8 cellular contexts compared by ENCODE assay signal in genomic region chr5:18314192-18314778, GRCh38.
A peak's percentile ranks its signal among the peaks of the same experiment; 100 is the strongest.
DNase-seq lines count a peak whose midpoint lies in the region; ATAC-seq, FAIRE-seq and TF ChIP-seq lines count a peak whose summit lies in the region.

No MANE protein-coding gene starts in this region.

- H3K79me2 ChIP-seq in OCI-LY1 (ENCODE audit: insufficient read depth, low read length), result no peaks in the 10 kb centered on the region

- H3K27me3 ChIP-seq in OCI-LY1 (ENCODE audit: insufficient read depth, low read length) (no peaks in the 10 kb centered on the region), spleen (replicated peaks in 1 of 7) (no peaks in the 10 kb centered on the region)

- H3K27ac ChIP-seq in A549, result no peak overlapping the region
- no peak overlapping the region for H3K27ac ChIP-seq in OCI-LY1 (ENCODE audit: low read depth, low read length, poor library complexity, severe bottlenecking)
- H3K27ac ChIP-seq in spleen, result no peak overlapping the region

- H3K9me3 ChIP-seq in A549 (no peaks in the 10 kb centered on the region), OCI-LY1 (ENCODE audit: low read length) (no peaks in the 10 kb centered on the region), spleen (no peaks in the 10 kb centered on the region)

- no peak for ATAC-seq in A549
- ATAC-seq in GM21528 (IDR thresholded peaks at IDR 0.05; ENCODE audit: low FRiP score, unreplicated experiment), result no peak
- ATAC-seq in GM21360 (IDR thresholded peaks at IDR 0.05; ENCODE audit: unreplicated experiment), result no peak

- no peak for TF ChIP-seq EP300 in A549 (IDR thresholded peaks at IDR 0.05)

- TF ChIP-seq POLR2A in A549 (IDR thresholded peaks at IDR 0.05; ENCODE audit: low read length) (no peak), spleen (IDR thresholded peaks at IDR 0.05) (no peak)

- no peaks in the 10 kb centered on the region for H3K9me2 ChIP-seq in OCI-LY1 (ENCODE audit: low read depth, low read length)

- peak; percentile 77 for TF ChIP-seq CTCF in A549 (IDR thresholded peaks at IDR 0.05)
- peak; percentile 29 for TF ChIP-seq CTCF in GM12865 (IDR thresholded peaks at IDR 0.05; ENCODE audit: insufficient read depth, low read depth, low read length, missing control alignments)
- peak; percentile 53 for TF ChIP-seq CTCF in OCI-LY1 (IDR thresholded peaks at IDR 0.05; ENCODE audit: low read length)
- peak in 8 of 11 experiments; percentile 20 to 57 (median 34) for TF ChIP-seq CTCF in spleen (IDR thresholded peaks at IDR 0.05 in 8 of 11, conservative IDR thresholded peaks at IDR 0.05 in 3 of 11)

- DNase-seq in A549 (ENCODE audit: low read depth in 1 of 2, low spot score in 1 of 2) (peak; percentile 25 to 33), GM12865 (ENCODE audit: low read depth) (peak; percentile 20), fibroblast of gingiva (ENCODE audit: low read depth) (peak; percentile 7), spleen (no peak), DMS79 (lab: John Stamatoyannopoulos, UW) (no peak)

- intact Hi-C loops in spleen (cut with DNase I; ENCODE audit: low total_unique reads), result loop anchor here (10.0 kb wide), 1 partner anchor 1099 kb away; the partner anchor contains the start of gene BASP1

- no peak overlapping the region for H2AFZ ChIP-seq in OCI-LY1 (ENCODE audit: low read length)

- POLR2A ChIA-PET in A549 (lab: Yijun Ruan, JAX), result no interaction called here

- H3K4me1 ChIP-seq in A549, result no peaks in the 10 kb centered on the region
- no peaks in the 10 kb centered on the region for H3K4me1 ChIP-seq in OCI-LY1 (ENCODE audit: insufficient read depth, low read length, severe bottlenecking)
- peaks cover 0 to 6% (median 0%) of the 10 kb centered on the region in 6 donors for H3K4me1 ChIP-seq in spleen

- H3K36me3 ChIP-seq in OCI-LY1 (ENCODE audit: insufficient read depth, low read length), result no peaks in the 10 kb centered on the region
- no peaks in the 10 kb centered on the region for H3K36me3 ChIP-seq in spleen

- peak; percentile 23 for FAIRE-seq in A549 (lab: Jason Lieb, UNC)

- 30% methylated on average over 6 of the region's 6 CpGs for WGBS in A549 (ENCODE audit: missing lambda C conversion rate)
- 38 to 42% (median 40%) methylated on average over 6 of the region's 6 CpGs for WGBS in spleen, 5 donors

- H3F3A ChIP-seq in OCI-LY1 (ENCODE audit: insufficient read depth, low read length), result no peaks in the 10 kb centered on the region

- CTCF ChIA-PET in A549 (lab: Yijun Ruan, JAX), result interaction anchor here (1.3 to 3.1 kb wide), 3 partner anchors 9 to 1124 kb away, joined by 5 to 18 read pairs (median 12); no protein-coding TSS in a partner anchor

- H3K4me2 ChIP-seq in A549 (no peak overlapping the region), OCI-LY1 (ENCODE audit: low read length) (no peak overlapping the region)

- no peak overlapping the region for H3K4me3 ChIP-seq in A549
- H3K4me3 ChIP-seq in GM12865 (ENCODE audit: low read depth, low read length), result no peak overlapping the region
- no peak overlapping the region for H3K4me3 ChIP-seq in OCI-LY1 (ENCODE audit: low read depth, low read length, poor library complexity, severe bottlenecking)
- H3K4me3 ChIP-seq in spleen, result no peak overlapping the region

- TF ChIP-seq RAD21 in A549 (conservative IDR thresholded peaks at IDR 0.05 in 1 of 2, IDR thresholded peaks at IDR 0.05 in 1 of 2), result peak; percentile 67 to 72

- no peaks in the 10 kb centered on the region for H4K20me1 ChIP-seq in OCI-LY1 (ENCODE audit: insufficient read depth, low read length)

- no peak overlapping the region for H3K9ac ChIP-seq in OCI-LY1 (ENCODE audit: low read length)

TF ChIP-seq in A549, 52 proteins besides CTCF, POLR2A, EP300 and RAD21:
- TF ChIP-seq SMC3 (IDR thresholded peaks at IDR 0.05), result peak; percentile 44; the same call in 1 of the 3 replicates
- no peak for TF ChIP-seq CHD4 (IDR thresholded peaks at IDR 0.05; ENCODE audit: borderline replicate concordance)
- no peak for TF ChIP-seq NR3C1 (IDR thresholded peaks at IDR 0.05)

Comparison
In these comparisons a context has a peak if more than half of its experiments do, and no peak if none do; other contexts are left out.
1. DNase-seq: peak in A549 (2 of 2), GM12865 (single experiment) and fibroblast of gingiva (single experiment); none in spleen (single experiment) and DMS79 (single experiment).
2. Peak in every context shown above with its lines, with median percentiles within 50 percentile points of each other: CTCF ChIP-seq.